Comparison of ENCODE assay signal across 1 cellular context in the genomic region with DNA sequence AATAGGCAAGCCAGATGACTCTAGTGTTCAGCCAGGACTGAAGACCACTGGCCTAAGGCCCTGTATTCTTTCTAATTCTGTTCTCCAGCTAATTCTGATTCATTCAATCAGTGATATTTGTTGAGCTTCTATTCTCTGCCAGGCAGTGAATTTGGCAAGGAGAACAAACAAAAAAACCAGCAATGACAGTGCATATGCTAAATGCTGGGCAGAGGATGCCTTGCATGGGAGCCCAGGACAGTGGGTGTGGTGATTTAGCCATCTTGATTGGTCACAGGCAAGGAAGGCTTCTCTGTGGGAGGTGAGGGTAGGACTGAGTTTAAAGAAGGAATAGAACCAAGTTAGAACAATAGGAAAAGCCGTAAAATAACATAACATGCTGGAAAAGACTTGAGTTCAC.
TF ChIP-seq lines count a peak whose summit lies in the region.

No MANE protein-coding gene starts in this region.

TF ChIP-seq in GM23338, 12 proteins besides CTCF, POLR2A, EP300 and RAD21 (continued from another document):
- TF ChIP-seq, protein P1, sequence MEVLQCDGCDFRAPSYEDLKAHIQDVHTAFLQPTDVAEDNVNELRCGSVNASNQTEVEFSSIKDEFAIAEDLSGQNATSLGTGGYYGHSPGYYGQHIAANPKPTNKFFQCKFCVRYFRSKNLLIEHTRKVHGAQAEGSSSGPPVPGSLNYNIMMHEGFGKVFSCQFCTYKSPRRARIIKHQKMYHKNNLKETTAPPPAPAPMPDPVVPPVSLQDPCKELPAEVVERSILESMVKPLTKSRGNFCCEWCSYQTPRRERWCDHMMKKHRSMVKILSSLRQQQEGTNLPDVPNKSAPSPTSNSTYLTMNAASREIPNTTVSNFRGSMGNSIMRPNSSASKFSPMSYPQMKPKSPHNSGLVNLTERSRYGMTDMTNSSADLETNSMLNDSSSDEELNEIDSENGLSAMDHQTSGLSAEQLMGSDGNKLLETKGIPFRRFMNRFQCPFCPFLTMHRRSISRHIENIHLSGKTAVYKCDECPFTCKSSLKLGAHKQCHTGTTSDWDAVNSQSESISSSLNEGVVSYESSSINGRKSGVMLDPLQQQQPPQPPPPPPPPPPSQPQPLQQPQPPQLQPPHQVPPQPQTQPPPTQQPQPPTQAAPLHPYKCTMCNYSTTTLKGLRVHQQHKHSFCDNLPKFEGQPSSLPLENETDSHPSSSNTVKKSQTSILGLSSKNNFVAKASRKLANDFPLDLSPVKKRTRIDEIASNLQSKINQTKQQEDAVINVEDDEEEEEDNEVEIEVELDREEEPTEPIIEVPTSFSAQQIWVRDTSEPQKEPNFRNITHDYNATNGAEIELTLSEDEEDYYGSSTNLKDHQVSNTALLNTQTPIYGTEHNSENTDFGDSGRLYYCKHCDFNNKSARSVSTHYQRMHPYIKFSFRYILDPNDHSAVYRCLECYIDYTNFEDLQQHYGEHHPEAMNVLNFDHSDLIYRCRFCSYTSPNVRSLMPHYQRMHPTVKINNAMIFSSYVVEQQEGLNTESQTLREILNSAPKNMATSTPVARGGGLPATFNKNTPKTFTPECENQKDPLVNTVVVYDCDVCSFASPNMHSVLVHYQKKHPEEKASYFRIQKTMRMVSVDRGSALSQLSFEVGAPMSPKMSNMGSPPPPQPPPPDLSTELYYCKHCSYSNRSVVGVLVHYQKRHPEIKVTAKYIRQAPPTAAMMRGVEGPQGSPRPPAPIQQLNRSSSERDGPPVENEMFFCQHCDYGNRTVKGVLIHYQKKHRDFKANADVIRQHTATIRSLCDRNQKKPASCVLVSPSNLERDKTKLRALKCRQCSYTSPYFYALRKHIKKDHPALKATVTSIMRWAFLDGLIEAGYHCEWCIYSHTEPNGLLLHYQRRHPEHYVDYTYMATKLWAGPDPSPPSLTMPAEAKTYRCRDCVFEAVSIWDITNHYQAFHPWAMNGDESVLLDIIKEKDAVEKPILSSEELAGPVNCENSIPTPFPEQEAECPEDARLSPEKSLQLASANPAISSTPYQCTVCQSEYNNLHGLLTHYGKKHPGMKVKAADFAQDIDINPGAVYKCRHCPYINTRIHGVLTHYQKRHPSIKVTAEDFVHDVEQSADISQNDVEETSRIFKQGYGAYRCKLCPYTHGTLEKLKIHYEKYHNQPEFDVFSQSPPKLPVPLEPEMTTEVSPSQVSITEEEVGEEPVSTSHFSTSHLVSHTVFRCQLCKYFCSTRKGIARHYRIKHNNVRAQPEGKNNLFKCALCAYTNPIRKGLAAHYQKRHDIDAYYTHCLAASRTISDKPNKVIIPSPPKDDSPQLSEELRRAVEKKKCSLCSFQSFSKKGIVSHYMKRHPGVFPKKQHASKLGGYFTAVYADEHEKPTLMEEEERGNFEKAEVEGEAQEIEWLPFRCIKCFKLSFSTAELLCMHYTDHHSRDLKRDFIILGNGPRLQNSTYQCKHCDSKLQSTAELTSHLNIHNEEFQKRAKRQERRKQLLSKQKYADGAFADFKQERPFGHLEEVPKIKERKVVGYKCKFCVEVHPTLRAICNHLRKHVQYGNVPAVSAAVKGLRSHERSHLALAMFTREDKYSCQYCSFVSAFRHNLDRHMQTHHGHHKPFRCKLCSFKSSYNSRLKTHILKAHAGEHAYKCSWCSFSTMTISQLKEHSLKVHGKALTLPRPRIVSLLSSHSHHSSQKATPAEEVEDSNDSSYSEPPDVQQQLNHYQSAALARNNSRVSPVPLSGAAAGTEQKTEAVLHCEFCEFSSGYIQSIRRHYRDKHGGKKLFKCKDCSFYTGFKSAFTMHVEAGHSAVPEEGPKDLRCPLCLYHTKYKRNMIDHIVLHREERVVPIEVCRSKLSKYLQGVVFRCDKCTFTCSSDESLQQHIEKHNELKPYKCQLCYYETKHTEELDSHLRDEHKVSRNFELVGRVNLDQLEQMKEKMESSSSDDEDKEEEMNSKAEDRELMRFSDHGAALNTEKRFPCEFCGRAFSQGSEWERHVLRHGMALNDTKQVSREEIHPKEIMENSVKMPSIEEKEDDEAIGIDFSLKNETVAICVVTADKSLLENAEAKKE (CRISPR knock-in tag; IDR thresholded peaks at IDR 0.05) = no peak
- no peak for TF ChIP-seq ZNF114 (CRISPR knock-in tag; IDR thresholded peaks at IDR 0.05)
- TF ChIP-seq, protein P2, sequence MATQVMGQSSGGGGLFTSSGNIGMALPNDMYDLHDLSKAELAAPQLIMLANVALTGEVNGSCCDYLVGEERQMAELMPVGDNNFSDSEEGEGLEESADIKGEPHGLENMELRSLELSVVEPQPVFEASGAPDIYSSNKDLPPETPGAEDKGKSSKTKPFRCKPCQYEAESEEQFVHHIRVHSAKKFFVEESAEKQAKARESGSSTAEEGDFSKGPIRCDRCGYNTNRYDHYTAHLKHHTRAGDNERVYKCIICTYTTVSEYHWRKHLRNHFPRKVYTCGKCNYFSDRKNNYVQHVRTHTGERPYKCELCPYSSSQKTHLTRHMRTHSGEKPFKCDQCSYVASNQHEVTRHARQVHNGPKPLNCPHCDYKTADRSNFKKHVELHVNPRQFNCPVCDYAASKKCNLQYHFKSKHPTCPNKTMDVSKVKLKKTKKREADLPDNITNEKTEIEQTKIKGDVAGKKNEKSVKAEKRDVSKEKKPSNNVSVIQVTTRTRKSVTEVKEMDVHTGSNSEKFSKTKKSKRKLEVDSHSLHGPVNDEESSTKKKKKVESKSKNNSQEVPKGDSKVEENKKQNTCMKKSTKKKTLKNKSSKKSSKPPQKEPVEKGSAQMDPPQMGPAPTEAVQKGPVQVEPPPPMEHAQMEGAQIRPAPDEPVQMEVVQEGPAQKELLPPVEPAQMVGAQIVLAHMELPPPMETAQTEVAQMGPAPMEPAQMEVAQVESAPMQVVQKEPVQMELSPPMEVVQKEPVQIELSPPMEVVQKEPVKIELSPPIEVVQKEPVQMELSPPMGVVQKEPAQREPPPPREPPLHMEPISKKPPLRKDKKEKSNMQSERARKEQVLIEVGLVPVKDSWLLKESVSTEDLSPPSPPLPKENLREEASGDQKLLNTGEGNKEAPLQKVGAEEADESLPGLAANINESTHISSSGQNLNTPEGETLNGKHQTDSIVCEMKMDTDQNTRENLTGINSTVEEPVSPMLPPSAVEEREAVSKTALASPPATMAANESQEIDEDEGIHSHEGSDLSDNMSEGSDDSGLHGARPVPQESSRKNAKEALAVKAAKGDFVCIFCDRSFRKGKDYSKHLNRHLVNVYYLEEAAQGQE (IDR thresholded peaks at IDR 0.05; ENCODE audit: unreplicated experiment) = no peak
- TF ChIP-seq STAT1 (IDR thresholded peaks at IDR 0.05; ENCODE audit: unreplicated experiment) = no peak
- TF ChIP-seq EZH2phosphoT487 (IDR thresholded peaks at IDR 0.05; ENCODE audit: unreplicated experiment) = no peak
- TF ChIP-seq POLR2AphosphoS5 (IDR thresholded peaks at IDR 0.05; ENCODE audit: low read depth) = no peak
